Comparison of ENCODE assay signal across 8 cellular contexts in genomic region chr3:10023587-10024310, GRCh38. TPM values are rescaled to one million over a fixed set of nuclear protein-coding genes. Genes with fewer than 3 reads are reported as not detected.
DNase-seq lines count a peak whose midpoint lies in the region; FAIRE-seq and TF ChIP-seq lines count a peak whose summit lies in the region.

No MANE protein-coding gene starts in this region.

- H3K4me1 Mint-ChIP-seq in activated T-helper 2 cell treated with anti-CD3 and anti-CD28 coated beads, Interferon-gamma antibody, Interleukin-2, Interleukin-4, amounts not matched to agents 10 μg/mL and 5 μg/mL and 100 μg/mL, durations not matched to agents 14 hours and 24 hours and 36 hours (ENCODE audit: low read depth), result peaks cover 22% of the 10 kb centered on the region

- H3K36me3 ChIP-seq in hepatocyte (replicated peaks; ENCODE audit: insufficient read depth, low read depth), result no peaks in the 10 kb centered on the region

- peaks cover 9% of the 10 kb centered on the region for H3K4me1 ChIP-seq in hepatocyte (ENCODE audit: insufficient read depth)

- no peak for TF ChIP-seq POLR2A in H54 (IDR thresholded peaks at IDR 0.05; ENCODE audit: low read depth, low read length)

- H3K27ac ChIP-seq in hepatocyte, result peak overlapping the region; percentile 48

- peak; percentile 27 for FAIRE-seq in H54 (lab: Jason Lieb, UNC)

- no peak overlapping the region for H3K4me2 ChIP-seq in hepatocyte

- H3K79me2 ChIP-seq in hepatocyte, result peaks cover 25% of the 10 kb centered on the region

- no peaks in the 10 kb centered on the region for H3K9me3 Mint-ChIP-seq in activated T-helper 2 cell treated with anti-CD3 and anti-CD28 coated beads, Interferon-gamma antibody, Interleukin-2, Interleukin-4, amounts not matched to agents 10 μg/mL and 5 μg/mL and 100 μg/mL, durations not matched to agents 14 hours and 24 hours and 36 hours

- H3K9me3 ChIP-seq in hepatocyte (ENCODE audit: low read depth), result no peaks in the 10 kb centered on the region

- H4K20me1 ChIP-seq in hepatocyte (ENCODE audit: insufficient read depth, poor library complexity, severe bottlenecking), result no peaks in the 10 kb centered on the region

- intact Hi-C loops in activated T-helper 2 cell treated with anti-CD3 and anti-CD28 coated beads, Interferon-gamma antibody, Interleukin-2, Interleukin-4, amounts not matched to agents 10 μg/mL and 5 μg/mL and 100 μg/mL, durations not matched to agents 14 hours and 24 hours and 36 hours (cut with micrococcal nuclease), result no loop called here
- intact Hi-C loops in posterior vena cava (cut with DNase I), result no loop called here

- 87% methylated on average over 8 of the region's 8 CpGs for WGBS in hepatocyte (ENCODE audit: low lambda C conversion rate, missing lambda C conversion rate)

- no peaks in the 10 kb centered on the region for H3K27me3 ChIP-seq in hepatocyte

- no peak overlapping the region for H3K4me3 ChIP-seq in hepatocyte

- peak overlapping the region; percentile 33 for H3K4me3 Mint-ChIP-seq in activated T-helper 2 cell treated with anti-CD3 and anti-CD28 coated beads, Interferon-gamma antibody, Interleukin-2, Interleukin-4, amounts not matched to agents 10 μg/mL and 5 μg/mL and 100 μg/mL, durations not matched to agents 14 hours and 24 hours and 36 hours (ENCODE audit: low read depth)

- H3K36me3 Mint-ChIP-seq in activated T-helper 2 cell treated with anti-CD3 and anti-CD28 coated beads, Interferon-gamma antibody, Interleukin-2, Interleukin-4, amounts not matched to agents 10 μg/mL and 5 μg/mL and 100 μg/mL, durations not matched to agents 14 hours and 24 hours and 36 hours (ENCODE audit: low read depth), result peaks cover 38% of the 10 kb centered on the region

- no peak for TF ChIP-seq CTCF in hepatocyte (IDR thresholded peaks at IDR 0.05; ENCODE audit: poor library complexity)

- H3K27ac Mint-ChIP-seq in activated T-helper 2 cell treated with anti-CD3 and anti-CD28 coated beads, Interferon-gamma antibody, Interleukin-2, Interleukin-4, amounts not matched to agents 10 μg/mL and 5 μg/mL and 100 μg/mL, durations not matched to agents 14 hours and 24 hours and 36 hours, result no peak overlapping the region

- H3K27me3 Mint-ChIP-seq in activated T-helper 2 cell treated with anti-CD3 and anti-CD28 coated beads, Interferon-gamma antibody, Interleukin-2, Interleukin-4, amounts not matched to agents 10 μg/mL and 5 μg/mL and 100 μg/mL, durations not matched to agents 14 hours and 24 hours and 36 hours (ENCODE audit: low read depth), result no peaks in the 10 kb centered on the region

- H2AFZ ChIP-seq in hepatocyte, result no peak overlapping the region

- H3K9me2 ChIP-seq in hepatocyte (replicated peaks; ENCODE audit: insufficient read depth), result no peaks in the 10 kb centered on the region

- DNase-seq in AG08396 (ENCODE audit: low spot score) (peak; percentile 61), H54 (ENCODE audit: insufficient read length, low spot score) (no peak), hepatocyte (ENCODE audit: low spot score) (peak; percentile 41), DMS79 (lab: John Stamatoyannopoulos, UW) (no peak), NCI-H2171 (lab: John Stamatoyannopoulos, UW) (no peak), posterior vena cava (ENCODE audit: low spot score) (no peak), DMS79 treated with DMSO at 0.1 percent for 48 hours (lab: John Stamatoyannopoulos, UW) (no peak)
- DNase-seq in activated T-helper 2 cell treated with anti-CD3 and anti-CD28 coated beads, Interferon-gamma antibody, Interleukin-2, Interleukin-4, amounts not matched to agents 10 μg/mL and 5 μg/mL and 100 μg/mL, durations not matched to agents 14 hours and 24 hours and 36 hours (ENCODE audit: low spot score), result no peak

RNA-seq across cellular contexts. Expression of gene FANCD2, which starts 2.5 kb away (rescaled TPM):
- 54.4 and 55.1 TPM in 2 replicates for total RNA-seq in activated T-helper 2 cell treated with anti-CD3 and anti-CD28 coated beads, Interferon-gamma antibody, Interleukin-2, Interleukin-4, amounts not matched to agents 10 μg/mL and 5 μg/mL and 100 μg/mL, durations not matched to agents 14 hours and 24 hours and 36 hours
- total RNA-seq in hepatocyte (7.3 and 8.8 TPM in 2 replicates), posterior vena cava (1 to 10 TPM; 3.3 to 3.4 TPM)
- polyA plus RNA-seq in hepatocyte, result 4.4 and 5.3 TPM in 2 replicates

RNA-seq across cellular contexts. Expression of gene EMC3, which starts 37.1 kb away (rescaled TPM):
- 35.9 and 43.5 TPM in 2 replicates for total RNA-seq in activated T-helper 2 cell treated with anti-CD3 and anti-CD28 coated beads, Interferon-gamma antibody, Interleukin-2, Interleukin-4, amounts not matched to agents 10 μg/mL and 5 μg/mL and 100 μg/mL, durations not matched to agents 14 hours and 24 hours and 36 hours
- total RNA-seq in hepatocyte, result 116 and 133 TPM in 2 replicates
- polyA plus RNA-seq in hepatocyte, result 147 and 151 TPM in 2 replicates
- total RNA-seq in posterior vena cava, result 10 to 100 TPM; 50.4 to 52.8 TPM

Comparison
In these comparisons a context has a peak if more than half of its experiments do, and no peak if none do; other contexts are left out.
1. DNase-seq: peak in AG08396 (single experiment) and hepatocyte (single experiment); none in H54 (single experiment), activated T-helper 2 cell treated with anti-CD3 and anti-CD28 coated beads, Interferon-gamma antibody, Interleukin-2, Interleukin-4, amounts not matched to agents 10 μg/mL and 5 μg/mL and 100 μg/mL, durations not matched to agents 14 hours and 24 hours and 36 hours (single experiment), DMS79 (single experiment), NCI-H2171 (single experiment), posterior vena cava (single experiment) and DMS79 treated with DMSO at 0.1 percent for 48 hours (single experiment).